12 cellular contexts compared by ENCODE assay signal in genomic region chr21:32364387-32364786, GRCh38. TPM values are rescaled to one million over a fixed set of nuclear protein-coding genes. Genes with fewer than 3 reads are reported as not detected.
DNase-seq lines count a peak whose midpoint lies in the region; ATAC-seq and TF ChIP-seq lines count a peak whose summit lies in the region.
"Had no signal": no experiment of that assay in that cellular context is flagged by ENCODE, and none has a peak within 500 bp of the region (broad histone marks: within the 10 kb centered on the region; RNA-seq: fewer than 3 reads in every experiment).

No MANE protein-coding gene starts in this region.

- TF ChIP-seq POLR2A in esophagus muscularis mucosa (IDR thresholded peaks at IDR 0.05; ENCODE audit: low read depth) (no peak), upper lobe of left lung (IDR thresholded peaks at IDR 0.05) (no peak)

- H3K4me1 ChIP-seq in esophagus muscularis mucosa (peaks cover 11 to 18% (median 17%) of the 10 kb centered on the region in 4 donors), mucosa of descending colon (ENCODE audit: low read depth) (peaks cover 5% of the 10 kb centered on the region), upper lobe of left lung (no peaks in the 10 kb centered on the region)

- H3K27ac Mint-ChIP-seq in progenitor cell of endocrine pancreas: no peak overlapping the region
- H3K27ac Mint-ChIP-seq: activated naive CD4-positive, alpha-beta T cell treated with anti-CD3 and anti-CD28 coated beads, Interleukin-2, amount 50 U/mL, for 24 hours had no signal

- no peak overlapping the region for H3K4me3 Mint-ChIP-seq in progenitor cell of endocrine pancreas (ENCODE audit: low read depth)
- H3K4me3 Mint-ChIP-seq: activated naive CD4-positive, alpha-beta T cell treated with anti-CD3 and anti-CD28 coated beads, Interleukin-2, amount 50 U/mL, for 24 hours had no signal

- DNase-seq in activated CD8-positive, alpha-beta memory T cell treated with anti-CD3 and anti-CD28 coated beads, Interleukin-2, amount 50 U/mL, for 48 hours: peak; percentile 23
- DNase-seq in activated CD8-positive, alpha-beta memory T cell treated with anti-CD3 and anti-CD28 coated beads, Interleukin-2, amount 50 U/mL, for 4 hours: no peak
- DNase-seq in esophagus muscularis mucosa (ENCODE audit: extremely low spot score) (no peak), mucosa of descending colon (peak in 2 of 3 donors; percentile 63 to 66), upper lobe of left lung (no peak), DMS 273 treated with DMSO at 0.1 percent for 48 hours (lab: John Stamatoyannopoulos, UW) (no peak), NCI-H1436 treated with DMSO at 0.1 percent for 48 hours (lab: John Stamatoyannopoulos, UW) (no peak), progenitor cell of endocrine pancreas (ENCODE audit: low spot score, unreplicated experiment) (no peak)
- DNase-seq: effector CD8-positive, alpha-beta T cell; NCI-H748 treated with DMSO at 0.1 percent for 48 hours had no signal

- H3K9me3 ChIP-seq in esophagus muscularis mucosa (no peaks in the 10 kb centered on the region), mucosa of descending colon (no peaks in the 10 kb centered on the region), upper lobe of left lung (no peaks in the 10 kb centered on the region)

- H3K9me3 Mint-ChIP-seq in progenitor cell of endocrine pancreas (ENCODE audit: low read depth): no peaks in the 10 kb centered on the region
- H3K9me3 Mint-ChIP-seq: activated naive CD4-positive, alpha-beta T cell treated with anti-CD3 and anti-CD28 coated beads, Interleukin-2, amount 50 U/mL, for 24 hours had no signal

- no peaks in the 10 kb centered on the region for H3K27me3 ChIP-seq in esophagus muscularis mucosa
- H3K27me3 ChIP-seq in upper lobe of left lung: no peaks in the 10 kb centered on the region

- no peaks in the 10 kb centered on the region for H3K4me1 Mint-ChIP-seq in progenitor cell of endocrine pancreas (ENCODE audit: low read depth)
- H3K4me1 Mint-ChIP-seq: activated naive CD4-positive, alpha-beta T cell treated with anti-CD3 and anti-CD28 coated beads, Interleukin-2, amount 50 U/mL, for 24 hours had no signal

- H3K36me3 ChIP-seq in esophagus muscularis mucosa: peaks cover 52 to 95% (median 88%) of the 10 kb centered on the region in 4 donors
- H3K36me3 ChIP-seq in mucosa of descending colon (ENCODE audit: low read depth): no peaks in the 10 kb centered on the region
- peaks cover 16 to 99% (median 71%) of the 10 kb centered on the region in 4 donors for H3K36me3 ChIP-seq in upper lobe of left lung

- WGBS in esophagus muscularis mucosa: 60% methylated on average over 5 of the region's 7 CpGs
- 44 to 65% methylated on average over 4 to 7 of the region's 7 CpGs for WGBS in upper lobe of left lung, 2 donors

- intact Hi-C loops in esophagus muscularis mucosa (cut with DNase I): no loop called here
- intact Hi-C loops in mucosa of descending colon (cut with DNase I, micrococcal nuclease): no loop called here

- no peak for TF ChIP-seq EP300 in esophagus muscularis mucosa (IDR thresholded peaks at IDR 0.05)
- no peak for TF ChIP-seq EP300 in upper lobe of left lung (IDR thresholded peaks at IDR 0.05)

- H3K4me3 ChIP-seq in esophagus muscularis mucosa: no peak overlapping the region
- no peak overlapping the region for H3K4me3 ChIP-seq in mucosa of descending colon
- H3K4me3 ChIP-seq in upper lobe of left lung: no peak overlapping the region

- TF ChIP-seq CTCF in esophagus muscularis mucosa (IDR thresholded peaks at IDR 0.05): no peak
- TF ChIP-seq CTCF in mucosa of descending colon (IDR thresholded peaks at IDR 0.05): no peak
- no peak for TF ChIP-seq CTCF in upper lobe of left lung (IDR thresholded peaks at IDR 0.05)
- no peak for TF ChIP-seq CTCF in progenitor cell of endocrine pancreas (IDR thresholded peaks at IDR 0.05; ENCODE audit: unreplicated experiment)

- H3K27ac ChIP-seq in esophagus muscularis mucosa (replicated peaks in 1 of 4) (peak overlapping the region; percentile 31 to 65 (median 47)), upper lobe of left lung (peak overlapping the region in 1 of 4 donors; percentile 20)

- ATAC-seq in mucosa of descending colon: peak; percentile 91
- ATAC-seq in upper lobe of left lung (ENCODE audit: low FRiP score in 2 of 2): peak; percentile 54 to 60
- ATAC-seq: activated CD4-positive, CD25-positive, alpha-beta regulatory T cell treated with anti-CD3 and anti-CD28 coated beads, Interleukin-2, amount 50 U/mL, for 24 hours had no signal

- peaks cover 21% of the 10 kb centered on the region for H3K36me3 Mint-ChIP-seq in progenitor cell of endocrine pancreas (ENCODE audit: insufficient read depth)

- H3K27me3 Mint-ChIP-seq in progenitor cell of endocrine pancreas: no peaks in the 10 kb centered on the region
- H3K27me3 Mint-ChIP-seq: activated naive CD4-positive, alpha-beta T cell treated with anti-CD3 and anti-CD28 coated beads, Interleukin-2, amount 50 U/mL, for 24 hours had no signal

RNA-seq across cellular contexts. Expression of gene URB1, which starts 28.4 kb away (rescaled TPM):
- total RNA-seq in esophagus muscularis mucosa (10 to 100 TPM; 14.1 to 31.0 (median 22.4) TPM), mucosa of descending colon (10 to 100 TPM in 1 of 3 donors, 1 to 10 TPM in 2; 8.4 to 13.5 (median 8.7) TPM), upper lobe of left lung (10 to 100 TPM in 5 of 6 donors, 1 to 10 TPM in 1; 9.3 to 23.0 (median 14.1) TPM), progenitor cell of endocrine pancreas (17.0 and 17.1 TPM in 2 replicates)

RNA-seq across cellular contexts. Expression of gene EVA1C, which starts 48.1 kb away (rescaled TPM):
- 10 to 100 TPM; 49.8 to 86.6 (median 64.6) TPM for total RNA-seq in esophagus muscularis mucosa
- total RNA-seq in mucosa of descending colon: 10 to 100 TPM; 13.7 to 27.8 (median 15.3) TPM
- total RNA-seq in upper lobe of left lung: 10 to 100 TPM; 40.2 to 75.6 (median 55.7) TPM
- total RNA-seq in progenitor cell of endocrine pancreas: not detected in 2 replicates

Comparison
In these comparisons a context has a peak if more than half of its experiments do, and no peak if none do; other contexts are left out.
1. DNase-seq: peak in activated CD8-positive, alpha-beta memory T cell treated with anti-CD3 and anti-CD28 coated beads, Interleukin-2, amount 50 U/mL, for 48 hours (single experiment) and mucosa of descending colon (2 of 3); none in activated CD8-positive, alpha-beta memory T cell treated with anti-CD3 and anti-CD28 coated beads, Interleukin-2, amount 50 U/mL, for 4 hours (single experiment), esophagus muscularis mucosa (single experiment), upper lobe of left lung (0 of 2), DMS 273 treated with DMSO at 0.1 percent for 48 hours (single experiment), NCI-H1436 treated with DMSO at 0.1 percent for 48 hours (single experiment) and progenitor cell of endocrine pancreas (single experiment).
2. RNA of gene EVA1C, which starts 48.1 kb away (total RNA-seq): 49.8 to 86.6 TPM in esophagus muscularis mucosa, 40.2 to 75.6 TPM in upper lobe of left lung and 13.7 to 27.8 TPM in mucosa of descending colon; not detected in progenitor cell of endocrine pancreas; every median in the first group is over 10 times any median in the second.